In genomic region chr1:161098161-161099068, GRCh38 we compare ENCODE assay signal across 1 cellular context.
TF ChIP-seq lines count a peak whose summit lies in the region.

Gene KLHDC9, plus strand, starts transcription at chr1:161098361. Its CDS starts 175 bp downstream, at chr1:161098536.

TF ChIP-seq in HepG2, 621 proteins besides CTCF, POLR2A, EP300 and RAD21 (continued from another document and continues in another):
- TF ChIP-seq PLSCR1 (CRISPR knock-in tag; IDR thresholded peaks at IDR 0.05; ENCODE audit: borderline replicate concordance) (no peak), ZNF142 (CRISPR knock-in tag; IDR thresholded peaks at IDR 0.05) (0 out of 2 replicates have a peak, but pooled peaks have one; percentile 51), CREBL2 (CRISPR knock-in tag; IDR thresholded peaks at IDR 0.05; ENCODE audit: borderline replicate concordance) (no peak), SMARCE1 (IDR thresholded peaks at IDR 0.05; ENCODE audit: borderline replicate concordance) (no peak), ZNF280D (CRISPR knock-in tag; IDR thresholded peaks at IDR 0.05) (no peak; the same call in 1 of the 2 replicates), ZKSCAN1 (IDR thresholded peaks at IDR 0.05; ENCODE audit: low read length) (no peak), NFRKB (IDR thresholded peaks at IDR 0.05) (no peak), ZNF644 (CRISPR knock-in tag; IDR thresholded peaks at IDR 0.05; ENCODE audit: low read depth) (no peak), HMG20B (CRISPR knock-in tag; conservative IDR thresholded peaks at IDR 0.05) (no peak), TEAD2 (CRISPR knock-in tag; IDR thresholded peaks at IDR 0.05) (no peak), ZNF276 (CRISPR knock-in tag; IDR thresholded peaks at IDR 0.05; ENCODE audit: low read depth) (no peak), SALL2 (CRISPR knock-in tag; IDR thresholded peaks at IDR 0.05) (peak; percentile 18; the same call in 1 of the 2 replicates), ZNF777 (CRISPR knock-in tag; IDR thresholded peaks at IDR 0.05) (no peak), KDM2A (CRISPR knock-in tag; IDR thresholded peaks at IDR 0.05; ENCODE audit: borderline replicate concordance, low read depth) (peak; percentile 81; the same call in 1 of the 2 replicates), PAXIP1 (CRISPR knock-in tag; conservative IDR thresholded peaks at IDR 0.05) (0 out of 2 replicates have a peak, but pooled peaks have one; percentile 6), ZNF326 (CRISPR knock-in tag; IDR thresholded peaks at IDR 0.05; ENCODE audit: borderline replicate concordance) (no peak), SPEN (CRISPR knock-in tag; IDR thresholded peaks at IDR 0.05; ENCODE audit: low read depth) (peak; percentile 25; the same call in 1 of the 2 replicates), ATF5 (CRISPR knock-in tag; IDR thresholded peaks at IDR 0.05; ENCODE audit: low read depth) (0 out of 2 replicates have a peak, but pooled peaks have one; percentile 19), ARID4A (CRISPR knock-in tag; IDR thresholded peaks at IDR 0.05; ENCODE audit: borderline replicate concordance) (peak; percentile 80), HDAC2 (CRISPR knock-in tag; IDR thresholded peaks at IDR 0.05) (peak; percentile 34; the same call in 1 of the 2 replicates), HMGXB4 (CRISPR knock-in tag; IDR thresholded peaks at IDR 0.05; ENCODE audit: borderline replicate concordance in 1 of 2, low read depth in 1 of 2) (peak; percentile 23 to 35; a peak in 1 of 4 replicates), ZFP62 (CRISPR knock-in tag; IDR thresholded peaks at IDR 0.05) (no peak), TRIM22 (IDR thresholded peaks at IDR 0.05) (no peak), MLX (CRISPR knock-in tag; IDR thresholded peaks at IDR 0.05) (no peak), ZNF557 (CRISPR knock-in tag; IDR thresholded peaks at IDR 0.05) (0 out of 2 replicates have a peak, but pooled peaks have one; percentile 9), ZNF567 (CRISPR knock-in tag; IDR thresholded peaks at IDR 0.05; ENCODE audit: borderline replicate concordance) (no peak)
